ENCODE assay signal across 9 cellular contexts in the genomic region with DNA sequence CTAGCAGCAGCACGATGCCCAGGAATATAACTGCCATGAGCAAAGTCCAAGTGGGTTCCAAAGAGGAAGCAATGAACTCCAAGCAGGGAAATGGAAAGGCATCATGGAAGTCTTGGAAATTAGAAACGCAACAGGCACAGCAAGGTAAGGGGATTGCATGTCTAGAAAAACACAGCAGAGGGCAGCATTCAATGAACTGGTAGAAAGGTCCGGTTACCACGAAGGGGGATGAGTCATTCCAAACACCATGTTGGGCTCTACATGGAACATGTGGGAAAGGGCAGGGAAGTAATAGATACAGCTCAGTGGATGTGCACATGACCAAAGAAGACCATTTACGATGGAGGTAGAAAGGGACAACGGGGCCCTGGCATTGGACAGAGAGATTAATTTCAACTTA. TPM values are rescaled to one million over a fixed set of nuclear protein-coding genes. Genes with fewer than 3 reads are reported as not detected.
DNase-seq lines count a peak whose midpoint lies in the region; ATAC-seq and TF ChIP-seq lines count a peak whose summit lies in the region.
"Had no signal": no experiment of that assay in that cellular context is flagged by ENCODE, and none has a peak within 500 bp of the region (broad histone marks: within the 10 kb centered on the region; RNA-seq: fewer than 3 reads in every experiment).

No MANE protein-coding gene starts in this region.

- no peak overlapping the region for H3K27ac Mint-ChIP-seq in Calu3 (ENCODE audit: unreplicated experiment)

- in situ Hi-C loops in gastrocnemius medialis (cut with MboI; ENCODE audit: low sequenced_read_pairs in 4 of 4): no loop called here

- H3K4me1 ChIP-seq in gastrocnemius medialis: peaks cover 0 to 13% of the 10 kb centered on the region in 2 donors

- no peaks in the 10 kb centered on the region for H3K27me3 Mint-ChIP-seq in Calu3 (ENCODE audit: unreplicated experiment)

- H3K36me3 ChIP-seq in gastrocnemius medialis: no peaks in the 10 kb centered on the region

- DNase-seq in Calu3 (peak; percentile 53), HFF-Myc (ENCODE audit: extremely low read depth, low read depth) (peak; percentile 58), NCI-H82 (lab: John Stamatoyannopoulos, UW) (peak; percentile 88), fibroblast of peridontal ligament (ENCODE audit: extremely low read depth) (peak; percentile 11), gastrocnemius medialis (peak; percentile 44 to 79), hypothalamus (lab: John Stamatoyannopoulos, UW) (no peak)

- TF ChIP-seq POLR2A in gastrocnemius medialis (IDR thresholded peaks at IDR 0.05): no peak

- no peaks in the 10 kb centered on the region for H3K27me3 ChIP-seq in gastrocnemius medialis

- ATAC-seq in gastrocnemius medialis (peak; percentile 95 to 100), GM21717 (IDR thresholded peaks at IDR 0.05; ENCODE audit: unreplicated experiment) (no peak), GM21515 (IDR thresholded peaks at IDR 0.05; ENCODE audit: unreplicated experiment) (no peak)

- no peaks in the 10 kb centered on the region for H3K9me3 ChIP-seq in gastrocnemius medialis

- BruUV-seq in Calu3 (replicated peaks; lab: Mats Ljungman, UMichigan): no TSS peak

- H3K36me3 Mint-ChIP-seq in Calu3 (ENCODE audit: insufficient read depth, unreplicated experiment): no peaks in the 10 kb centered on the region

- H3K4me3 ChIP-seq in HFF-Myc (replicated peaks; ENCODE audit: low read depth, low read length) (no peak overlapping the region), gastrocnemius medialis (no peak overlapping the region)

- TF ChIP-seq CTCF in Calu3 (IDR thresholded peaks at IDR 0.05; ENCODE audit: unreplicated experiment) (peak; percentile 44), HFF-Myc (IDR thresholded peaks at IDR 0.05; ENCODE audit: low read depth, low read length, missing control alignments) (peak; percentile 48), gastrocnemius medialis (IDR thresholded peaks at IDR 0.05 in 4 of 5, conservative IDR thresholded peaks at IDR 0.05 in 1 of 5) (peak; percentile 55 to 76 (median 64))

- H3K4me3 Mint-ChIP-seq in Calu3 (ENCODE audit: low read depth, unreplicated experiment): no peak overlapping the region

- H3K27ac ChIP-seq in gastrocnemius medialis: peak overlapping the region; percentile 50 to 72 (median 57)
- H3K27ac ChIP-seq: epithelial cell of prostate had no signal

- no peaks in the 10 kb centered on the region for H3K4me1 Mint-ChIP-seq in Calu3 (ENCODE audit: low read depth, unreplicated experiment)

- CTCF ChIA-PET in Calu3 (lab: Charles Lee): interaction anchor here (0.5 to 1.3 kb wide), 5 partner anchors 21 to 192 kb away, joined by 3 to 5 read pairs (median 3); no protein-coding TSS in a partner anchor

- no peaks in the 10 kb centered on the region for H3K9me3 Mint-ChIP-seq in Calu3 (ENCODE audit: low read depth, unreplicated experiment)

- intact Hi-C loops in Calu3 (cut with micrococcal nuclease; ENCODE audit: unreplicated experiment) (loop anchor here (1.0 to 10.0 kb wide), 3 partner anchors 74 to 516 kb away; no protein-coding TSS in a partner anchor), gastrocnemius medialis (cut with DNase I; ENCODE audit: low total_unique reads) (loop anchor here (1.0 to 10.0 kb wide), 3 partner anchors 136 to 326 kb away; no protein-coding TSS in a partner anchor)

RNA-seq across cellular contexts. Expression of a gene that starts 36.4 kb away (rescaled TPM):
- not detected in 2 replicates for total RNA-seq in Calu3 (2022)
- 10 to 100 TPM in 1 of 4 donors, 1 to 10 TPM in 3; 4.2 to 15.9 (median 6.0) TPM for total RNA-seq in gastrocnemius medialis

RNA-seq across cellular contexts. Expression of a gene that starts 52.0 kb away (rescaled TPM):
- not detected in 2 replicates for total RNA-seq in Calu3 (2022)
- under 1 TPM in 1 of 4 donors, not detected in 3; 0.20 TPM for total RNA-seq in gastrocnemius medialis

Comparison
In these comparisons a context has a peak if more than half of its experiments do, and no peak if none do; other contexts are left out.
1. DNase-seq: peak in Calu3 (single experiment), HFF-Myc (single experiment), NCI-H82 (single experiment), fibroblast of peridontal ligament (single experiment) and gastrocnemius medialis (2 of 2); none in hypothalamus (0 of 51).
2. ATAC-seq: peak in gastrocnemius medialis (2 of 2); none in GM21717 (single experiment) and GM21515 (single experiment).
3. Peak in every context shown above with its lines, with median percentiles within 50 percentile points of each other: CTCF ChIP-seq.